8 cellular contexts compared by ENCODE assay signal in the genomic region with DNA sequence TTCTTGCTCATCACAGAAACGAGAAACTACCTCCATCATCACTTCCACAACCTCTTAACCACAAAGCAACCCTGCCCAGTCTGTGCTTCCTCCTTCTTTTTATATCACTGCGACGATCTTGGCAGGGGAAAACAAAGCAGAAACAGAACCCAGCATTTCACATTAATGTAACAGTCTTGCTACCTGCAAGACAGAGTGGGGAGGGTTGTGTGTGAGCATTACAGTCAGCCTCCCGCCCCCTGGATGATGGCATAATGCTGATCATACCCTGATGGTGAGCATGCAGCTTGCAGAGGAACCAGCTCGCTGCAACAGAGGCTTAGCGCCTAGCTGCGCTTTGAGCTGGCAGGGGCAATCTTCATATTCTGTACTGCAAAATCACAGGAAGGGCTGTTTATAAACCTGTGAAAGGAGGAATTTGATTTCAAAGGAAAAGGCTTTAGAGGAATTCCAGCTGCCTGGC.
A peak's percentile ranks its signal among the peaks of the same experiment; 100 is the strongest.
DNase-seq lines count a peak whose midpoint lies in the region; ATAC-seq and TF ChIP-seq lines count a peak whose summit lies in the region.

No MANE protein-coding gene starts in this region.

- H3K27me3 Mint-ChIP-seq in nephron progenitor cell (ENCODE audit: low read depth, poor library complexity), result no peaks in the 10 kb centered on the region

- 55 to 57% methylated on average over 7 of the region's 7 CpGs for WGBS in thyroid gland, 2 donors

- peak overlapping the region; percentile 20 for H3K27ac Mint-ChIP-seq in nephron progenitor cell

- no peaks in the 10 kb centered on the region for H3K9me3 Mint-ChIP-seq in nephron progenitor cell

- peak overlapping the region; percentile 0 to 51 (median 28) for H3K27ac ChIP-seq in thyroid gland

- peak overlapping the region; percentile 5 for H3K4me3 Mint-ChIP-seq in nephron progenitor cell

- DNase-seq in SKM-1 (lab: John Stamatoyannopoulos, UW; ENCODE audit: unreplicated experiment), result peak; percentile 93
- peak; percentile 1 for DNase-seq in activated naive CD8-positive, alpha-beta T cell treated with anti-CD3 and anti-CD28 coated beads, Interleukin-2, amount 50 U/mL, for 16 hours (ENCODE audit: low read depth, low spot score)
- no peak for DNase-seq in nephron progenitor cell
- peak; percentile 39 to 43 for DNase-seq in thyroid gland
- no peak for DNase-seq in NCI-H1092 (lab: John Stamatoyannopoulos, UW)
- DNase-seq in NCI-H2107 (lab: John Stamatoyannopoulos, UW), result no peak

- no peaks in the 10 kb centered on the region for H3K36me3 ChIP-seq in thyroid gland

- no peaks in the 10 kb centered on the region for H3K9me3 ChIP-seq in thyroid gland

- peaks cover 4 to 8% of the 10 kb centered on the region in 2 donors for H3K4me1 ChIP-seq in thyroid gland

- H3K4me3 ChIP-seq in thyroid gland (replicated peaks in 1 of 3), result no peak overlapping the region

- peak; percentile 63 for ATAC-seq in GM18861 (IDR thresholded peaks at IDR 0.05; ENCODE audit: unreplicated experiment)
- ATAC-seq in HG03025 (IDR thresholded peaks at IDR 0.05; ENCODE audit: low FRiP score, unreplicated experiment), result peak; percentile 85

- no peak for TF ChIP-seq POLR2A in thyroid gland (IDR thresholded peaks at IDR 0.05)

- intact Hi-C loops in thyroid gland (cut with DNase I), result no loop called here

- H3K4me1 Mint-ChIP-seq in nephron progenitor cell, result peaks cover 27% of the 10 kb centered on the region

- no peaks in the 10 kb centered on the region for H3K36me3 Mint-ChIP-seq in nephron progenitor cell (ENCODE audit: low read depth)

- no peaks in the 10 kb centered on the region for H3K27me3 ChIP-seq in thyroid gland

- TF ChIP-seq CTCF in nephron progenitor cell (IDR thresholded peaks at IDR 0.05), result no peak
- no peak for TF ChIP-seq CTCF in thyroid gland (IDR thresholded peaks at IDR 0.05)

Comparison
In these comparisons a context has a peak if more than half of its experiments do, and no peak if none do; other contexts are left out.
1. DNase-seq: peak in SKM-1 (single experiment), activated naive CD8-positive, alpha-beta T cell treated with anti-CD3 and anti-CD28 coated beads, Interleukin-2, amount 50 U/mL, for 16 hours (single experiment) and thyroid gland (2 of 2); none in nephron progenitor cell (single experiment), NCI-H1092 (single experiment) and NCI-H2107 (single experiment).